ENCODE assay signal across 19 cellular contexts in the genomic region with DNA sequence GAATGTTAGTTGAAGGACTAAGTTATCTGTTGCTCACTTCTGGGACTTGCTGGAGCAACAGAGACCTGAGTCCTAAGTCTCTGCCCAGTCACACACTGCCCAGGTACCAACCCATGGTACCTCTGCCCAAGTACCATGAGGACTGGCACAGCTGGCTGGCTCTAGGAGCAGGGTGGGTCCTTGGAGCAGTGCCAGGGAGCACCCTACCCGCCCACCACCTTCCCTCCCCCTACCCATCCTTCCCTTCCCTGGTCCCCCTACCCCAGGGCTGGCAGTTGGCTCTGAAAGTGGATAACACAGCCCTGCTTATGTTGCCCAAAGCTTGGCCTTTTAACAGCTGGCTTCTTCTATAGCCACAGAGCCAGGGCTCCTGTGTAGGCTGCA. TPM values are rescaled to one million over a fixed set of nuclear protein-coding genes. Genes with fewer than 3 reads are reported as not detected.
DNase-seq lines count a peak whose midpoint lies in the region; ATAC-seq and TF ChIP-seq lines count a peak whose summit lies in the region.
"Had no signal": no experiment of that assay in that cellular context is flagged by ENCODE, and none has a peak within 500 bp of the region (broad histone marks: within the 10 kb centered on the region; RNA-seq: fewer than 3 reads in every experiment).

No MANE protein-coding gene starts in this region.

- peaks cover 0 to 4% (median 0%) of the 10 kb centered on the region in 7 donors for H3K9me3 Mint-ChIP-seq in CD4-positive, CD25-positive, alpha-beta regulatory T cell
- H3K9me3 Mint-ChIP-seq: GM23338 had no signal

- H2AFZ ChIP-seq in hepatocyte (no peak overlapping the region), parathyroid adenoma (peak overlapping the region; percentile 59)
- H2AFZ ChIP-seq: GM23338 had no signal

- ATAC-seq in CD4-positive, CD25-positive, alpha-beta regulatory T cell (ENCODE audit: low read depth in 2 of 2): no peak
- ATAC-seq in aorta (ENCODE audit: low FRiP score): no peak
- ATAC-seq: GM23338, lower lobe of right lung, sciatic nerve had no signal

- CTCF ChIA-PET in GM10248 (lab: Yijun Ruan, JAX): interaction anchor here (1.1 to 6.6 kb wide), 8 partner anchors 9 to 100 kb away, joined by 3 to 58 read pairs (median 4); a partner anchor contains a TSS

- no peaks in the 10 kb centered on the region for H4K20me1 ChIP-seq in hepatocyte (ENCODE audit: insufficient read depth, poor library complexity, severe bottlenecking)

- H3K9me3 ChIP-seq in CD4-positive, CD25-positive, alpha-beta regulatory T cell (ENCODE audit: control insufficient read depth in 2 of 2, low read length in 2 of 2): no peaks in the 10 kb centered on the region
- H3K9me3 ChIP-seq in Peyer's patch: no peaks in the 10 kb centered on the region
- H3K9me3 ChIP-seq in hepatocyte (ENCODE audit: low read depth): no peaks in the 10 kb centered on the region
- H3K9me3 ChIP-seq in parathyroid adenoma (ENCODE audit: control insufficient read depth, low read length): no peaks in the 10 kb centered on the region
- no peaks in the 10 kb centered on the region for H3K9me3 ChIP-seq in aorta (ENCODE audit: control insufficient read depth, low read length)
- no peaks in the 10 kb centered on the region for H3K9me3 ChIP-seq in WERI-Rb-1 (ENCODE audit: severe bottlenecking)
- H3K9me3 ChIP-seq: lower lobe of right lung, thoracic aorta had no signal

- 100% methylated on average over 1 of the region's 1 CpG for WGBS in hepatocyte (ENCODE audit: low lambda C conversion rate, missing lambda C conversion rate)
- WGBS in aorta, 2 donors: 77% methylated on average over 1 of the region's 1 CpG; no CpG with 5 or more reads in 1 of the 2 donors

- peaks cover 11 to 56% (median 20%) of the 10 kb centered on the region in 4 donors for H3K4me1 Mint-ChIP-seq in CD4-positive, CD25-positive, alpha-beta regulatory T cell

- H3K4me2 ChIP-seq in hepatocyte (peak overlapping the region; percentile 36), parathyroid adenoma (ENCODE audit: low read length) (no peak overlapping the region)
- H3K4me2 ChIP-seq: GM23338 had no signal

- no peak for TF ChIP-seq POLR2A in Peyer's patch (IDR thresholded peaks at IDR 0.05)

- no peak overlapping the region for H3K27ac ChIP-seq in CD4-positive, CD25-positive, alpha-beta regulatory T cell (ENCODE audit: insufficient read depth, low read length, poor library complexity, severe bottlenecking)
- H3K27ac ChIP-seq in Peyer's patch (peak overlapping the region; percentile 27 to 93 (median 82)), hepatocyte (peak overlapping the region; percentile 84), parathyroid adenoma (peak overlapping the region; percentile 47), aorta (ENCODE audit: low read depth in 1 of 2, low read length in 2 of 2) (no peak overlapping the region), WERI-Rb-1 (no peak overlapping the region)
- H3K27ac ChIP-seq: lower lobe of right lung, thoracic aorta had no signal

- peak overlapping the region in 2 of 3 donors; percentile 44 to 58 for H3K27ac Mint-ChIP-seq in CD4-positive, CD25-positive, alpha-beta regulatory T cell
- H3K27ac Mint-ChIP-seq: GM23338 had no signal

- TF ChIP-seq CTCF in Peyer's patch (IDR thresholded peaks at IDR 0.05): no peak
- TF ChIP-seq CTCF in hepatocyte (IDR thresholded peaks at IDR 0.05; ENCODE audit: poor library complexity): no peak
- TF ChIP-seq CTCF in parathyroid adenoma (IDR thresholded peaks at IDR 0.05): no peak
- no peak for TF ChIP-seq CTCF in GM10248 (IDR thresholded peaks at IDR 0.05; ENCODE audit: control extremely low read depth, extremely low read depth, low read depth, missing control alignments)
- TF ChIP-seq CTCF in WERI-Rb-1 (IDR thresholded peaks at IDR 0.05; ENCODE audit: low read depth, low read length): no peak

- H3K36me3 ChIP-seq in CD4-positive, CD25-positive, alpha-beta regulatory T cell (ENCODE audit: control insufficient read depth, insufficient read depth, low read length): no peaks in the 10 kb centered on the region
- H3K36me3 ChIP-seq in Peyer's patch (no peaks in the 10 kb centered on the region), hepatocyte (replicated peaks; ENCODE audit: insufficient read depth, low read depth) (no peaks in the 10 kb centered on the region), parathyroid adenoma (ENCODE audit: control insufficient read depth, insufficient read depth, low read length) (no peaks in the 10 kb centered on the region), aorta (ENCODE audit: control insufficient read depth in 1 of 2, insufficient read depth in 2 of 2, low read length in 1 of 2) (peaks cover 0 to 2% of the 10 kb centered on the region in 2 donors), WERI-Rb-1 (no peaks in the 10 kb centered on the region)
- H3K36me3 ChIP-seq: lower lobe of right lung, thoracic aorta had no signal

- peaks cover 20% of the 10 kb centered on the region for H3K4me1 ChIP-seq in CD4-positive, CD25-positive, alpha-beta regulatory T cell (ENCODE audit: control insufficient read depth, insufficient read depth, low read length, poor library complexity, severe bottlenecking)
- H3K4me1 ChIP-seq in Peyer's patch (peaks cover 13 to 66% (median 28%) of the 10 kb centered on the region in 4 donors), hepatocyte (ENCODE audit: insufficient read depth) (peaks cover 56% of the 10 kb centered on the region), parathyroid adenoma (peaks cover 35% of the 10 kb centered on the region), aorta (ENCODE audit: control insufficient read depth in 1 of 2, insufficient read depth in 2 of 2, low read length in 2 of 2) (no peaks in the 10 kb centered on the region)

- no peaks in the 10 kb centered on the region for H3K36me3 Mint-ChIP-seq in CD4-positive, CD25-positive, alpha-beta regulatory T cell

- no peaks in the 10 kb centered on the region for H3K27me3 ChIP-seq in CD4-positive, CD25-positive, alpha-beta regulatory T cell (ENCODE audit: control insufficient read depth, insufficient read depth, low read length)
- H3K27me3 ChIP-seq in Peyer's patch: no peaks in the 10 kb centered on the region
- no peaks in the 10 kb centered on the region for H3K27me3 ChIP-seq in hepatocyte
- H3K27me3 ChIP-seq in parathyroid adenoma (ENCODE audit: control insufficient read depth, insufficient read depth, low read length): no peaks in the 10 kb centered on the region
- H3K27me3 ChIP-seq in aorta (ENCODE audit: control insufficient read depth in 1 of 2, insufficient read depth in 2 of 2, low read length in 1 of 2): no peaks in the 10 kb centered on the region
- no peaks in the 10 kb centered on the region for H3K27me3 ChIP-seq in WERI-Rb-1 (ENCODE audit: insufficient read depth, low read depth, severe bottlenecking)

- POLR2A ChIA-PET in GM10248 (lab: Yijun Ruan, JAX): interaction anchor here (0.6 to 1.6 kb wide), 2 partner anchors 19 to 73 kb away, joined by 3 to 4 read pairs; no protein-coding TSS in a partner anchor

- no peak for DNase-seq in CD4-positive, CD25-positive, alpha-beta regulatory T cell
- DNase-seq in Peyer's patch (peak in 1 of 3 donors; percentile 69), hepatocyte (ENCODE audit: low spot score) (no peak), GM10248 (ENCODE audit: extremely low spot score) (no peak), aorta (no peak), WERI-Rb-1 (no peak)
- no peak for DNase-seq in stimulated activated naive CD4-positive, alpha-beta T cell treated with Interleukin-2 at 50 U/mL for 16 hours (lab: John Stamatoyannopoulos, UW)
- DNase-seq: activated CD4-positive, alpha-beta T cell treated with anti-CD3 and anti-CD28 coated beads, Interleukin-2, amount 50 U/mL, for 1 hour; activated naive CD4-positive, alpha-beta T cell treated with anti-CD3 and anti-CD28 coated beads, Interleukin-2, amount 50 U/mL, for 16 hours; activated T-cell treated with anti-CD3 and anti-CD28 coated beads, Interleukin-2, amount 50 U/mL, for 1 hour; glutamatergic neuron; lower lobe of right lung; MV-4-11; NCI-H2029 treated with DMSO at 0.1 percent for 48 hours; NCI-H774 had no signal

- no peaks in the 10 kb centered on the region for H3K9me2 ChIP-seq in hepatocyte (replicated peaks; ENCODE audit: insufficient read depth)

- H3K79me2 ChIP-seq in hepatocyte (no peaks in the 10 kb centered on the region), parathyroid adenoma (no peaks in the 10 kb centered on the region)

- peak overlapping the region in 1 of 4 donors; percentile 17 for H3K4me3 Mint-ChIP-seq in CD4-positive, CD25-positive, alpha-beta regulatory T cell
- H3K4me3 Mint-ChIP-seq: GM23338 had no signal

- H3K27me3 Mint-ChIP-seq in CD4-positive, CD25-positive, alpha-beta regulatory T cell: no peaks in the 10 kb centered on the region

- H3K9ac ChIP-seq in parathyroid adenoma: no peak overlapping the region

- intact Hi-C loops in aorta (cut with DNase I): no loop called here

- H3K4me3 ChIP-seq in CD4-positive, CD25-positive, alpha-beta regulatory T cell (ENCODE audit: low read depth, low read length): no peak overlapping the region
- H3K4me3 ChIP-seq in Peyer's patch: no peak overlapping the region
- no peak overlapping the region for H3K4me3 ChIP-seq in hepatocyte
- no peak overlapping the region for H3K4me3 ChIP-seq in parathyroid adenoma (ENCODE audit: low read depth, low read length)
- no peak overlapping the region for H3K4me3 ChIP-seq in aorta (ENCODE audit: low read length in 2 of 2)
- no peak overlapping the region for H3K4me3 ChIP-seq in WERI-Rb-1 (ENCODE audit: low read depth, low read length)
- H3K4me3 ChIP-seq: GM23338, lower lobe of right lung, thoracic aorta had no signal

RNA-seq across cellular contexts. Expression of a gene that starts 26.4 kb away (rescaled TPM):
- total RNA-seq in CD4-positive, CD25-positive, alpha-beta regulatory T cell: 213 TPM
- 100 to 1,000 TPM; 167 to 224 (median 195) TPM for polyA plus RNA-seq in CD4-positive, CD25-positive, alpha-beta regulatory T cell
- total RNA-seq in Peyer's patch: 100 to 1,000 TPM; 301 to 538 (median 330) TPM
- total RNA-seq in hepatocyte: 246 and 315 TPM in 2 replicates
- 791 and 862 TPM in 2 replicates for polyA plus RNA-seq in hepatocyte
- 100 to 1,000 TPM in 1 of 2 donors, 10 to 100 TPM in 1; 67.5 to 124 TPM for total RNA-seq in aorta
- 10 to 100 TPM; 46.6 to 89.7 TPM for polyA plus RNA-seq in aorta

Comparison
In these comparisons a context has a peak if more than half of its experiments do, and no peak if none do; other contexts are left out.
1. H3K27ac ChIP-seq: peak in Peyer's patch (4 of 4), hepatocyte (single experiment) and parathyroid adenoma (single experiment); none in CD4-positive, CD25-positive, alpha-beta regulatory T cell (single experiment), aorta (0 of 2) and WERI-Rb-1 (single experiment).